7 cellular contexts compared by ENCODE assay signal in the genomic region with DNA sequence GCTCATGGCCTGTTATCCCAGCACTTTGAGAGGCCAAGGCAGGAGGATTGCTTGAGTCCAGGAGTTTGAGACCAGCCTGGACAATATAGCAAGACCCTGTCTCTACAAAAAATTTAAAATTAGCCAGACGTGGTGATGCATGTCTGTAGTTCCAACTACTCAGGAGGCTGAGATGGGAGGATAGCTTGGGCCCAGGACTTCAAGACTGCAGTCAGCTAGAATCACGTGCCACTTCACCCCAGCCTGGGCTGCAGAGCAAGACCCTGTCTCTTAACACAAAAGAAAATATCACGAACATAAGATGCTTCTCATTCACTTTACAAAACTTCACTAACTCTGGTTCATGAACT. TPM values are rescaled to one million over a fixed set of nuclear protein-coding genes. Genes with fewer than 3 reads are reported as not detected.
DNase-seq lines count a peak whose midpoint lies in the region; ATAC-seq, FAIRE-seq and TF ChIP-seq lines count a peak whose summit lies in the region.
"Not testable (repeated sequence)": the region's sequence is repeated elsewhere in the genome, so short reads cannot be mapped to it uniquely, and the experiment has no call there.

No MANE protein-coding gene starts in this region.

- in situ Hi-C loops in GM12878 (cut with MboI) = not testable (repeated sequence)

- not testable (repeated sequence) for H3K9ac ChIP-seq in GM12878 (ENCODE audit: control insufficient read depth, insufficient read depth, low read length)

- not testable (repeated sequence) for H4K20me1 ChIP-seq in GM12878 (ENCODE audit: control insufficient read depth, insufficient read depth)

- not testable (repeated sequence) for H3K9me3 Mint-ChIP-seq in T-cell; activated T-cell treated with anti-CD3 and anti-CD28 coated beads, Interleukin-2, amount 50 U/mL, for 24 hours; naive thymus-derived CD8-positive, alpha-beta T cell; stimulated activated naive B cell treated with anti-CD40 and anti-IgM and Interleukin-4, amounts not matched to agents 10 μg/mL and 1 μg/mL and 100 μg/mL, for 72 hours

- H3K27ac ChIP-seq in HEK293 (ENCODE audit: extremely low read depth, low read depth, low read length) = not testable (repeated sequence)
- H3K27ac ChIP-seq in GM12878 (ENCODE audit: control insufficient read depth, insufficient read depth) = peak overlapping the region; percentile 99; the same call in 1 of the 2 replicates
- H3K27ac ChIP-seq in heart left ventricle = peak overlapping the region in 11 of 12 donors; percentile 57 to 100 (median 98)

- not testable (repeated sequence) for H3K4me1 ChIP-seq in HEK293 (ENCODE audit: control insufficient read depth, insufficient read depth, low read length); GM12878 (ENCODE audit: control insufficient read depth, insufficient read depth, low read length)
- H3K4me1 ChIP-seq in heart left ventricle = peaks cover 0 to 34% (median 18%) of the 10 kb centered on the region in 12 donors

- TF ChIP-seq POLR2A in GM12878 (IDR thresholded peaks at IDR 0.05; ENCODE audit: low read depth, low read length); heart left ventricle (IDR thresholded peaks at IDR 0.05): not testable (repeated sequence)

- H3K27me3 ChIP-seq in GM12878 (replicated peaks in 1 of 2; ENCODE audit: control insufficient read depth in 2 of 2, insufficient read depth in 2 of 2, low read length in 1 of 2); heart left ventricle: not testable (repeated sequence)

- not testable (repeated sequence) for H3K9me3 ChIP-seq in HEK293 (ENCODE audit: control insufficient read depth, insufficient read depth, low read depth, low read length); GM12878 (replicated peaks; ENCODE audit: control insufficient read depth, insufficient read depth, low read length); heart left ventricle

- not testable (repeated sequence) for BruUV-seq in GM12878 (replicated peaks; lab: Mats Ljungman, UMichigan)

- SMC1A ChIA-PET in GM12878 (lab: Charles Lee; ENCODE audit: uncharacterized antibody, unreplicated experiment) = interaction anchor here (0.8 to 7.1 kb wide), 6 partner anchors 14 to 210 kb away, joined by 3 to 151 read pairs (median 4); a partner anchor contains a TSS

- DNase-seq in T-cell; activated T-cell treated with anti-CD3 and anti-CD28 coated beads, Interleukin-2, amount 50 U/mL, for 24 hours; GM12878 (ENCODE audit: low read depth, low spot score); heart left ventricle; naive thymus-derived CD8-positive, alpha-beta T cell; stimulated activated naive B cell treated with anti-CD40 and anti-IgM and Interleukin-4, amounts not matched to agents 10 μg/mL and 1 μg/mL and 100 μg/mL, for 72 hours: not testable (repeated sequence)

- POLR2A ChIA-PET in HEK293 (lab: Yijun Ruan, JAX) (interaction anchor here (0.6 kb wide), 1 partner anchor 28 kb away, joined by 3 read pairs; a partner anchor contains a TSS), T-cell (lab: Charles Lee) (interaction anchor here (0.6 to 7.0 kb wide), 6 partner anchors 9 to 79 kb away, joined by 3 to 246 read pairs (median 4); a partner anchor contains a TSS), GM12878 (lab: Charles Lee) (interaction anchor here (1.0 to 6.9 kb wide), 7 partner anchors 10 to 210 kb away, joined by 3 to 214 read pairs (median 15); a partner anchor contains a TSS)
- POLR2A ChIA-PET in naive thymus-derived CD8-positive, alpha-beta T cell (lab: Charles Lee) = interaction anchor here (1.4 to 11.0 kb wide), 5 partner anchors 14 to 291 kb away, joined by 3 to 684 read pairs (median 16); a partner anchor contains a TSS

- H2AFZ ChIP-seq in GM12878 (ENCODE audit: control insufficient read depth, low read depth, low read length) = peak overlapping the region; percentile 59; the same call in 1 of the 2 replicates

- CTCF ChIA-PET in HEK293 (lab: Yijun Ruan, JAX) (interaction anchor here (0.5 to 0.6 kb wide), 2 partner anchors 34 to 129 kb away, joined by 3 to 6 read pairs; no protein-coding TSS in a partner anchor), T-cell (lab: Charles Lee) (interaction anchor here in 1 of 2 donors (0.5 to 3.6 kb wide), 4 partner anchors 24 to 259 kb away, joined by 3 to 35 read pairs (median 4); no protein-coding TSS in a partner anchor), GM12878 (lab: Yijun Ruan, JAX) (interaction anchor here (0.6 to 7.6 kb wide), 5 partner anchors 16 to 209 kb away, joined by 3 to 69 read pairs (median 18); a partner anchor contains a TSS)

- ATAC-seq in T-cell (replicated peaks in 1 of 4); GM12878; heart left ventricle; naive thymus-derived CD8-positive, alpha-beta T cell; stimulated activated naive B cell treated with anti-CD40 and anti-IgM and Interleukin-4, amounts not matched to agents 10 μg/mL and 1 μg/mL and 100 μg/mL, for 72 hours (replicated peaks): not testable (repeated sequence)

- 74% methylated on average over 3 of the region's 3 CpGs for WGBS in GM12878 (ENCODE audit: insufficient coverage, insufficient replicate concordance, low lambda C conversion rate, missing lambda C conversion rate)
- 93 to 98% (median 96%) methylated on average over 3 of the region's 3 CpGs for WGBS in heart left ventricle, 4 donors

- TF ChIP-seq EP300 in GM12878 (IDR thresholded peaks at IDR 0.05; ENCODE audit: borderline replicate concordance in 1 of 2, control insufficient read depth in 1 of 2, low read depth in 2 of 2, low read length in 2 of 2) = not testable (repeated sequence)

- RAD21 ChIA-PET in GM12878 (lab: Charles Lee; ENCODE audit: unreplicated experiment) = interaction anchor here (0.8 to 3.7 kb wide), 4 partner anchors 26 to 210 kb away, joined by 3 to 157 read pairs (median 18); a partner anchor contains a TSS

- H3K4me2 ChIP-seq in GM12878 (ENCODE audit: control insufficient read depth, insufficient read depth) = peak overlapping the region; percentile 51; the same call in 1 of the 2 replicates

- peaks cover 34 to 48% (median 35%) of the 10 kb centered on the region in 3 donors for H3K4me1 Mint-ChIP-seq in T-cell
- peaks cover 27% of the 10 kb centered on the region for H3K4me1 Mint-ChIP-seq in activated T-cell treated with anti-CD3 and anti-CD28 coated beads, Interleukin-2, amount 50 U/mL, for 24 hours (ENCODE audit: low read depth)
- peaks cover 18 to 39% (median 34%) of the 10 kb centered on the region in 4 donors for H3K4me1 Mint-ChIP-seq in naive thymus-derived CD8-positive, alpha-beta T cell
- H3K4me1 Mint-ChIP-seq in stimulated activated naive B cell treated with anti-CD40 and anti-IgM and Interleukin-4, amounts not matched to agents 10 μg/mL and 1 μg/mL and 100 μg/mL, for 72 hours = peaks cover 8 to 27% of the 10 kb centered on the region in 2 donors

- peaks cover 41% of the 10 kb centered on the region for H3K79me2 ChIP-seq in GM12878 (ENCODE audit: control insufficient read depth, insufficient read depth, low read length)

- intact Hi-C loops in GM12878 (cut with micrococcal nuclease; ENCODE audit: unreplicated experiment) = loop anchor here (10.0 kb wide), 1 partner anchor 1350 kb away; a partner anchor contains a TSS
- intact Hi-C loops in heart left ventricle (cut with DNase I) = loop anchor here in 4 of 10 donors (5.0 to 10.0 kb wide), 4 partner anchors 47 to 143 kb away; a partner anchor contains a TSS

- H3K27me3 Mint-ChIP-seq in T-cell; activated T-cell treated with anti-CD3 and anti-CD28 coated beads, Interleukin-2, amount 50 U/mL, for 24 hours; naive thymus-derived CD8-positive, alpha-beta T cell; stimulated activated naive B cell treated with anti-CD40 and anti-IgM and Interleukin-4, amounts not matched to agents 10 μg/mL and 1 μg/mL and 100 μg/mL, for 72 hours: not testable (repeated sequence)

- H3K27ac Mint-ChIP-seq in T-cell = peak overlapping the region; percentile 100
- peak overlapping the region; percentile 98 for H3K27ac Mint-ChIP-seq in activated T-cell treated with anti-CD3 and anti-CD28 coated beads, Interleukin-2, amount 50 U/mL, for 24 hours
- peak overlapping the region; percentile 98 to 100 (median 100) for H3K27ac Mint-ChIP-seq in naive thymus-derived CD8-positive, alpha-beta T cell
- H3K27ac Mint-ChIP-seq in stimulated activated naive B cell treated with anti-CD40 and anti-IgM and Interleukin-4, amounts not matched to agents 10 μg/mL and 1 μg/mL and 100 μg/mL, for 72 hours = peak overlapping the region; percentile 99

- not testable (repeated sequence) for TF ChIP-seq CTCF in HEK293 (tag by site-specific recombination; IDR thresholded peaks at IDR 0.05); GM12878 (IDR thresholded peaks at IDR 0.05 in 2 of 3, conservative IDR thresholded peaks at IDR 0.05 in 1 of 3; ENCODE audit: control insufficient read depth in 2 of 3, extremely low read depth in 1 of 3, insufficient read depth in 1 of 3, low read depth in 3 of 3, low read length in 3 of 3); heart left ventricle (IDR thresholded peaks at IDR 0.05)

- H3K36me3 ChIP-seq in HEK293 (ENCODE audit: control insufficient read depth in 2 of 2, insufficient read depth in 1 of 2, low read length in 2 of 2) (peaks cover 7 to 19% of the 10 kb centered on the region in 2 experiments; a peak in 2 of 3 replicates), heart left ventricle (peaks cover 0 to 14% (median 12%) of the 10 kb centered on the region in 9 donors)
- not testable (repeated sequence) for H3K36me3 ChIP-seq in GM12878 (ENCODE audit: control insufficient read depth in 2 of 2, insufficient read depth in 2 of 2, low read length in 1 of 2)

- TF ChIP-seq RAD21 in GM12878 (IDR thresholded peaks at IDR 0.05; ENCODE audit: insufficient read depth, low read depth, low read length) = not testable (repeated sequence)

- FAIRE-seq in GM12878 (lab: Jason Lieb, UNC) = not testable (repeated sequence)

- H3K36me3 Mint-ChIP-seq in T-cell = peaks cover 18% of the 10 kb centered on the region
- H3K36me3 Mint-ChIP-seq in activated T-cell treated with anti-CD3 and anti-CD28 coated beads, Interleukin-2, amount 50 U/mL, for 24 hours (ENCODE audit: low read depth) = peaks cover 35% of the 10 kb centered on the region
- H3K36me3 Mint-ChIP-seq in naive thymus-derived CD8-positive, alpha-beta T cell = peaks cover 16 to 21% (median 19%) of the 10 kb centered on the region in 3 donors
- H3K36me3 Mint-ChIP-seq in stimulated activated naive B cell treated with anti-CD40 and anti-IgM and Interleukin-4, amounts not matched to agents 10 μg/mL and 1 μg/mL and 100 μg/mL, for 72 hours = peaks cover 21 to 26% of the 10 kb centered on the region in 2 donors

- peak overlapping the region; percentile 94 to 100 (median 99) for H3K4me3 Mint-ChIP-seq in T-cell
- H3K4me3 Mint-ChIP-seq in activated T-cell treated with anti-CD3 and anti-CD28 coated beads, Interleukin-2, amount 50 U/mL, for 24 hours = peak overlapping the region; percentile 97
- peak overlapping the region; percentile 8 to 100 (median 98) for H3K4me3 Mint-ChIP-seq in naive thymus-derived CD8-positive, alpha-beta T cell
- H3K4me3 Mint-ChIP-seq in stimulated activated naive B cell treated with anti-CD40 and anti-IgM and Interleukin-4, amounts not matched to agents 10 μg/mL and 1 μg/mL and 100 μg/mL, for 72 hours = peak overlapping the region; percentile 88 to 96

- H3K4me3 ChIP-seq in HEK293 (ENCODE audit: low read depth, low read length) = not testable (repeated sequence)
- H3K4me3 ChIP-seq in GM12878 (0 out of 2 replicates have a peak overlapping the region, but pooled peaks have one; percentile 80), heart left ventricle (peak overlapping the region in 1 of 12 donors; percentile 75)

RNA-seq across cellular contexts. Expression of a gene that starts 2.4 kb away (rescaled TPM):
- total RNA-seq in T-cell (100 to 1,000 TPM; 482 to 966 (median 536) TPM), GM12878 (2014; rRNA removed) (261 and 305 TPM in 2 replicates), GM12878 (2014; rRNA removed; fragmentation: Illumina TruSeq; extraction: Trizol) (280 and 283 TPM in 2 replicates), GM12878 (2021) (188 and 216 TPM in 2 replicates), heart left ventricle (100 to 1,000 TPM in 7 of 9 donors, 10 to 100 TPM in 2; 72.6 to 147 (median 112) TPM)
- 1,290 and 1,415 TPM in 2 replicates for total RNA-seq in GM12878 (2013; cell fraction: nucleolus; rRNA removed)
- 205 TPM for polyA plus RNA-seq in GM12878 (2011; ENCODE audit: low read depth)
- polyA plus RNA-seq in GM12878 (2011; rRNA removed) (248 and 261 TPM in 2 replicates), GM12878 (2014; fragmentation: Illumina TruSeq; extraction: Trizol) (205 and 235 TPM in 2 replicates), GM12878 (2014; fragmentation: Nextera tagmentation; extraction: Ambion mirVana) (100 to 1,000 TPM; 135 to 150 TPM), GM12878 (2014; rRNA removed) (163 and 180 TPM in 2 replicates), GM12878 (2016; fragmentation: Nextera tagmentation; extraction: Ambion mirVana) (100 to 1,000 TPM; 219 to 232 TPM), heart left ventricle (100 to 1,000 TPM in 1 of 2 donors, 10 to 100 TPM in 1; 90.4 to 165 TPM)
- polyA plus RNA-seq in GM12878 (2011; cell fraction: cytosol; rRNA removed) = 74.5 and 95.9 TPM in 2 replicates
- polyA plus RNA-seq in GM12878 (2011; cell fraction: nucleus; rRNA removed) = 645 and 683 TPM in 2 replicates
- polyA plus RNA-seq in GM12878 (2012) = 233 and 286 TPM in 2 replicates
- 139 and 204 TPM in 2 replicates for polyA minus RNA-seq in GM12878 (2011; rRNA and poly(A)+ RNA removed)
- 50.1 and 57.2 TPM in 2 replicates for polyA minus RNA-seq in GM12878 (2011; cell fraction: cytosol; rRNA and poly(A)+ RNA removed)
- 246 and 301 TPM in 2 replicates for polyA minus RNA-seq in GM12878 (2011; cell fraction: nucleus; rRNA and poly(A)+ RNA removed)
- 100 to 1,000 TPM; 687 to 713 TPM for total RNA-seq in naive thymus-derived CD8-positive, alpha-beta T cell
- 100 to 1,000 TPM; 110 to 134 (median 112) TPM for polyA plus RNA-seq in naive thymus-derived CD8-positive, alpha-beta T cell

RNA-seq across cellular contexts. Expression of a gene that starts 27.3 kb away (rescaled TPM):
- total RNA-seq in T-cell = 100 to 1,000 TPM in 2 of 5 donors, 10 to 100 TPM in 3; 67.8 to 174 (median 68.9) TPM
- total RNA-seq in GM12878 (2013; cell fraction: nucleolus; rRNA removed) = 74.8 and 82.6 TPM in 2 replicates
- total RNA-seq in GM12878 (2014; rRNA removed) = 35.5 and 44.0 TPM in 2 replicates
- 45.0 and 45.1 TPM in 2 replicates for total RNA-seq in GM12878 (2014; rRNA removed; fragmentation: Illumina TruSeq; extraction: Trizol)
- 41.7 and 49.0 TPM in 2 replicates for total RNA-seq in GM12878 (2021)
- polyA plus RNA-seq in GM12878 (2011; ENCODE audit: low read depth) = 42.5 TPM
- polyA plus RNA-seq in GM12878 (2011; rRNA removed) = 31.6 and 43.4 TPM in 2 replicates
- polyA plus RNA-seq in GM12878 (2011; cell fraction: cytosol; rRNA removed) = 25.0 and 30.3 TPM in 2 replicates
- polyA plus RNA-seq in GM12878 (2011; cell fraction: nucleus; rRNA removed) = 37.1 and 53.9 TPM in 2 replicates
- 38.7 and 45.3 TPM in 2 replicates for polyA plus RNA-seq in GM12878 (2012)
- polyA plus RNA-seq in GM12878 (2014; fragmentation: Illumina TruSeq; extraction: Trizol) = 48.5 and 52.0 TPM in 2 replicates
- 10 to 100 TPM; 90.7 to 91.2 TPM for polyA plus RNA-seq in GM12878 (2014; fragmentation: Nextera tagmentation; extraction: Ambion mirVana)
- polyA plus RNA-seq in GM12878 (2014; rRNA removed) = 44.9 TPM in 2 replicates
- polyA plus RNA-seq in GM12878 (2016; fragmentation: Nextera tagmentation; extraction: Ambion mirVana) = 10 to 100 TPM; 53.1 to 53.5 TPM
- polyA minus RNA-seq in GM12878 (2011; rRNA and poly(A)+ RNA removed) = 46.9 and 55.6 TPM in 2 replicates
- 14.4 and 18.6 TPM in 2 replicates for polyA minus RNA-seq in GM12878 (2011; cell fraction: cytosol; rRNA and poly(A)+ RNA removed)
- 23.5 and 48.9 TPM in 2 replicates for polyA minus RNA-seq in GM12878 (2011; cell fraction: nucleus; rRNA and poly(A)+ RNA removed)
- total RNA-seq in heart left ventricle = 10 to 100 TPM; 26.4 to 47.0 (median 36.5) TPM
- polyA plus RNA-seq in heart left ventricle = 10 to 100 TPM; 25.8 to 48.9 TPM
- total RNA-seq in naive thymus-derived CD8-positive, alpha-beta T cell = 10 to 100 TPM; 79.0 to 82.8 TPM
- 100 to 1,000 TPM; 114 to 135 (median 125) TPM for polyA plus RNA-seq in naive thymus-derived CD8-positive, alpha-beta T cell

RNA-seq across cellular contexts. Expression of a gene that starts 45.3 kb away (rescaled TPM):
- total RNA-seq in T-cell (10 to 100 TPM; 38.4 to 79.7 (median 62.5) TPM), GM12878 (2014; rRNA removed) (319 and 354 TPM in 2 replicates), GM12878 (2014; rRNA removed; fragmentation: Illumina TruSeq; extraction: Trizol) (50.9 and 66.5 TPM in 2 replicates), GM12878 (2021) (154 and 161 TPM in 2 replicates), heart left ventricle (100 to 1,000 TPM; 120 to 591 (median 174) TPM)
- 3.6 and 6.1 TPM in 2 replicates for total RNA-seq in GM12878 (2013; cell fraction: nucleolus; rRNA removed)
- 238 TPM for polyA plus RNA-seq in GM12878 (2011; ENCODE audit: low read depth)
- polyA plus RNA-seq in GM12878 (2011; rRNA removed) (50.2 and 103 TPM in 2 replicates), GM12878 (2014; fragmentation: Illumina TruSeq; extraction: Trizol) (3.7 and 23.2 TPM in 2 replicates), GM12878 (2014; fragmentation: Nextera tagmentation; extraction: Ambion mirVana) (100 to 1,000 TPM; 565 to 631 TPM), GM12878 (2014; rRNA removed) (349 and 538 TPM in 2 replicates), GM12878 (2016; fragmentation: Nextera tagmentation; extraction: Ambion mirVana) (100 to 1,000 TPM; 502 to 547 TPM), heart left ventricle (100 to 1,000 TPM; 241 to 534 TPM)
- 335 and 406 TPM in 2 replicates for polyA plus RNA-seq in GM12878 (2011; cell fraction: cytosol; rRNA removed)
- polyA plus RNA-seq in GM12878 (2011; cell fraction: nucleus; rRNA removed) = 128 and 138 TPM in 2 replicates
- 209 and 246 TPM in 2 replicates for polyA plus RNA-seq in GM12878 (2012)
- polyA minus RNA-seq in GM12878 (2011; rRNA and poly(A)+ RNA removed) = 14.2 and 36.2 TPM in 2 replicates
- polyA minus RNA-seq in GM12878 (2011; cell fraction: cytosol; rRNA and poly(A)+ RNA removed) = 25.7 and 29.7 TPM in 2 replicates
- polyA minus RNA-seq in GM12878 (2011; cell fraction: nucleus; rRNA and poly(A)+ RNA removed) = 11.8 and 20.9 TPM in 2 replicates
- 10 to 100 TPM; 39.7 to 40.3 TPM for total RNA-seq in naive thymus-derived CD8-positive, alpha-beta T cell
- polyA plus RNA-seq in naive thymus-derived CD8-positive, alpha-beta T cell = 100 to 1,000 TPM; 305 to 421 (median 381) TPM

RNA-seq across cellular contexts. Expression of a gene that starts 45.3 kb away (rescaled TPM):
- 10 to 100 TPM; 17.7 to 33.5 (median 31.2) TPM for total RNA-seq in T-cell
- 33.5 and 39.1 TPM in 2 replicates for total RNA-seq in GM12878 (2013; cell fraction: nucleolus; rRNA removed)
- 36.9 and 46.6 TPM in 2 replicates for total RNA-seq in GM12878 (2014; rRNA removed)
- total RNA-seq in GM12878 (2014; rRNA removed; fragmentation: Illumina TruSeq; extraction: Trizol) = 26.9 and 28.2 TPM in 2 replicates
- total RNA-seq in GM12878 (2021) = 40.2 and 41.0 TPM in 2 replicates
- 28.4 TPM for polyA plus RNA-seq in GM12878 (2011; ENCODE audit: low read depth)
- 55.3 and 62.9 TPM in 2 replicates for polyA plus RNA-seq in GM12878 (2011; rRNA removed)
- polyA plus RNA-seq in GM12878 (2011; cell fraction: cytosol; rRNA removed) = 66.6 and 112 TPM in 2 replicates
- 77.6 and 111 TPM in 2 replicates for polyA plus RNA-seq in GM12878 (2011; cell fraction: nucleus; rRNA removed)
- 19.9 and 31.2 TPM in 2 replicates for polyA plus RNA-seq in GM12878 (2012)
- 32.3 and 34.4 TPM in 2 replicates for polyA plus RNA-seq in GM12878 (2014; fragmentation: Illumina TruSeq; extraction: Trizol)
- 10 to 100 TPM in 1 of 2 experiments, 1 to 10 TPM in 1; 9.2 to 17.8 TPM for polyA plus RNA-seq in GM12878 (2014; fragmentation: Nextera tagmentation; extraction: Ambion mirVana)
- polyA plus RNA-seq in GM12878 (2014; rRNA removed) = 69.2 and 74.1 TPM in 2 replicates
- polyA plus RNA-seq in GM12878 (2016; fragmentation: Nextera tagmentation; extraction: Ambion mirVana) = 10 to 100 TPM; 41.1 to 45.0 TPM
- polyA minus RNA-seq in GM12878 (2011; rRNA and poly(A)+ RNA removed) = 43.2 and 49.5 TPM in 2 replicates
- polyA minus RNA-seq in GM12878 (2011; cell fraction: cytosol; rRNA and poly(A)+ RNA removed) = 9.8 and 15.6 TPM in 2 replicates
- 8.1 and 15.0 TPM in 2 replicates for polyA minus RNA-seq in GM12878 (2011; cell fraction: nucleus; rRNA and poly(A)+ RNA removed)
- 10 to 100 TPM; 38.1 to 67.5 (median 58.3) TPM for total RNA-seq in heart left ventricle
- 10 to 100 TPM; 27.4 to 59.9 TPM for polyA plus RNA-seq in heart left ventricle
- total RNA-seq in naive thymus-derived CD8-positive, alpha-beta T cell = 10 to 100 TPM; 24.8 to 25.5 TPM
- polyA plus RNA-seq in naive thymus-derived CD8-positive, alpha-beta T cell = 10 to 100 TPM in 2 of 3 donors, 1 to 10 TPM in 1; 8.6 to 16.6 (median 14.1) TPM
